18 cellular contexts compared by ENCODE assay signal in the genomic region with DNA sequence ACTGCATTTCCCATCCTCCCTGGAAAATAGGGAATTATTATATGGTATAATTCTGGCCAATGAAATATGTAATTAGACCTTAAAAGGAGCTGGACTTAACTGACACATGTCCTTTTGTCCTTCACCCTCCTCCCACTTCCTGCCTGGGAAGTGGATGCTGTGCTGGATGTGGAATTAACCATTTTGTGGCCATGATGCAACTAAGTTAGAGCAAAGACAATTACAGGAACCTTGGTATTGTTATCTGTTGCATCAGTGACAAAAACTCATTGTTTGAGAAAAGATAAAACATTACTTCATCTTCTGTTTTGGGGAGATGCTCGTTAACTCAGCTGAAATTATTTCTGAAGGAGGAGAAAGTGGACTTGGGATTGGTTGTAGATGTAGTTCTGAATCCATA.
DNase-seq lines count a peak whose midpoint lies in the region; ATAC-seq, FAIRE-seq and TF ChIP-seq lines count a peak whose summit lies in the region.
"Had no signal": no experiment of that assay in that cellular context is flagged by ENCODE, and none has a peak within 500 bp of the region (broad histone marks: within the 10 kb centered on the region; RNA-seq: fewer than 3 reads in every experiment).

No MANE protein-coding gene starts in this region.

- no TSS peak for BruUV-seq in K562 (replicated peaks; lab: Mats Ljungman, UMichigan)

- H2AFZ ChIP-seq in K562 (ENCODE audit: low read depth, low read length) = no peak overlapping the region

- H3K4me3 ChIP-seq in HUES48 (ENCODE audit: low read depth, low read length) (no peak overlapping the region), K562 (no peak overlapping the region), iPS-20b (ENCODE audit: low read length) (no peak overlapping the region), HAP-1 (no peak overlapping the region)

- TF ChIP-seq CTCF in D721Med (IDR thresholded peaks at IDR 0.05; ENCODE audit: insufficient read depth, missing control alignments) (no peak), K562 (IDR thresholded peaks at IDR 0.05 in 2 of 3, conservative IDR thresholded peaks at IDR 0.05 in 1 of 3; ENCODE audit: insufficient read depth in 2 of 3, low read depth in 1 of 3, low read length in 3 of 3) (no peak)

- H3K36me3 ChIP-seq in HUES48 (ENCODE audit: control insufficient read depth, insufficient read depth, low read length) = no peaks in the 10 kb centered on the region
- no peaks in the 10 kb centered on the region for H3K36me3 ChIP-seq in K562 (ENCODE audit: control insufficient read depth, insufficient read depth, low read length)
- H3K36me3 ChIP-seq in iPS-20b (ENCODE audit: insufficient read depth, low read depth, low read length) = no peaks in the 10 kb centered on the region
- no peaks in the 10 kb centered on the region for H3K36me3 ChIP-seq in HAP-1 (replicated peaks)

- H3K9me3 Mint-ChIP-seq in T-cell = no peaks in the 10 kb centered on the region
- H3K9me3 Mint-ChIP-seq in naive thymus-derived CD8-positive, alpha-beta T cell = no peaks in the 10 kb centered on the region

- WGBS in K562 (ENCODE audit: insufficient coverage, low coverage, missing lambda C conversion rate) = 42% methylated on average over 1 of the region's 1 CpG

- H3K27me3 ChIP-seq in HUES48 (ENCODE audit: control insufficient read depth, insufficient read depth, low read length) = no peaks in the 10 kb centered on the region
- H3K27me3 ChIP-seq in K562 (ENCODE audit: control insufficient read depth in 2 of 2, insufficient read depth in 2 of 2, low read length in 2 of 2) = no peaks in the 10 kb centered on the region
- H3K27me3 ChIP-seq in iPS-20b (ENCODE audit: insufficient read depth, low read length) = no peaks in the 10 kb centered on the region
- H3K27me3 ChIP-seq in HAP-1 (ENCODE audit: low read depth) = no peaks in the 10 kb centered on the region

- no peaks in the 10 kb centered on the region for H3K79me2 ChIP-seq in K562 (ENCODE audit: control insufficient read depth, insufficient read depth, low read length)

- no peaks in the 10 kb centered on the region for H3K27me3 Mint-ChIP-seq in T-cell
- no peaks in the 10 kb centered on the region for H3K27me3 Mint-ChIP-seq in naive thymus-derived CD8-positive, alpha-beta T cell
- H3K27me3 Mint-ChIP-seq: CD4-positive, CD25-positive, alpha-beta regulatory T cell had no signal

- TF ChIP-seq EP300 in K562 (IDR thresholded peaks at IDR 0.05; ENCODE audit: low read length) = no peak

- peaks cover 16% of the 10 kb centered on the region for H3K4me1 ChIP-seq in HUES48 (ENCODE audit: control insufficient read depth, insufficient read depth, low read length)
- H3K4me1 ChIP-seq in K562 (replicated peaks in 1 of 2; ENCODE audit: control insufficient read depth in 2 of 2, insufficient read depth in 2 of 2, low read length in 2 of 2) = no peaks in the 10 kb centered on the region
- H3K4me1 ChIP-seq in iPS-20b (ENCODE audit: insufficient read depth, low read length) = peaks cover 15% of the 10 kb centered on the region; the same call in 1 of the 2 replicates
- no peaks in the 10 kb centered on the region for H3K4me1 ChIP-seq in HAP-1

- no peak for ATAC-seq in K562
- ATAC-seq in T-cell (replicated peaks in 1 of 4) = no peak
- no peak for ATAC-seq in naive thymus-derived CD8-positive, alpha-beta T cell

- H3K4me3 Mint-ChIP-seq in T-cell = no peak overlapping the region
- H3K4me3 Mint-ChIP-seq in naive thymus-derived CD8-positive, alpha-beta T cell = no peak overlapping the region
- H3K4me3 Mint-ChIP-seq: CD4-positive, CD25-positive, alpha-beta regulatory T cell had no signal

- DNase-seq in D721Med (ENCODE audit: insufficient read length, low spot score) (no peak), K562 (ENCODE audit: extremely low read depth in 1 of 4, low spot score in 3 of 4) (no peak), T-cell (no peak), NCI-H510A treated with DMSO at 0.1 percent for 48 hours (lab: John Stamatoyannopoulos, UW) (no peak), HAP-1 (ENCODE audit: low spot score in 2 of 2) (no peak)
- no peak for DNase-seq in naive thymus-derived CD8-positive, alpha-beta T cell
- DNase-seq: AML-193; CD4-positive, CD25-positive, alpha-beta regulatory T cell; H7; KBM-7; NCI-H1048; NCI-H146; NCI-H2081 treated with DMSO at 0.1 percent for 48 hours; NCI-H345; NCI-H748 treated with DMSO at 0.1 percent for 48 hours; Right ventricle myocardium superior had no signal

- no peaks in the 10 kb centered on the region for H4K20me1 ChIP-seq in K562 (replicated peaks; ENCODE audit: control insufficient read depth, insufficient read depth, low read length)

- peak; percentile 97 for FAIRE-seq in D721Med (lab: Jason Lieb, UNC)
- no peak for FAIRE-seq in K562 (lab: Jason Lieb, UNC)

- in situ Hi-C loops in K562 (cut with MboI) (no loop called here), HAP-1 (cut with MboI; ENCODE audit: low sequenced_read_pairs) (no loop called here)

- no peak overlapping the region for H3K27ac Mint-ChIP-seq in T-cell
- H3K27ac Mint-ChIP-seq in naive thymus-derived CD8-positive, alpha-beta T cell = no peak overlapping the region

- H3K4me1 Mint-ChIP-seq in T-cell = peaks cover 4 to 9% (median 6%) of the 10 kb centered on the region in 3 donors
- H3K4me1 Mint-ChIP-seq in naive thymus-derived CD8-positive, alpha-beta T cell = peaks cover 3 to 13% (median 8%) of the 10 kb centered on the region in 4 donors

- H3K36me3 Mint-ChIP-seq in T-cell = peaks cover 23% of the 10 kb centered on the region
- H3K36me3 Mint-ChIP-seq in naive thymus-derived CD8-positive, alpha-beta T cell = peaks cover under 1 to 18% (median 16%) of the 10 kb centered on the region in 3 donors

- no peak overlapping the region for H3K4me2 ChIP-seq in K562 (ENCODE audit: insufficient read depth, low read length)

- TF ChIP-seq POLR2A in K562 (conservative IDR thresholded peaks at IDR 0.05) = no peak

- intact Hi-C loops in K562 (cut with micrococcal nuclease) = no loop called here

- TF ChIP-seq RAD21 in K562 (CRISPR knock-in tag; conservative IDR thresholded peaks at IDR 0.05 in 1 of 2, IDR thresholded peaks at IDR 0.05 in 1 of 2) = no peak

- no peak overlapping the region for H3K27ac ChIP-seq in HUES48 (ENCODE audit: low read depth, low read length)
- H3K27ac ChIP-seq in K562 (ENCODE audit: extremely low read depth, low read depth, low read length) = no peak overlapping the region
- H3K27ac ChIP-seq in iPS-20b (ENCODE audit: low read length) = peak overlapping the region; percentile 45

- H3K9me3 ChIP-seq in HUES48 (ENCODE audit: control insufficient read depth, insufficient read depth, low read length) (no peaks in the 10 kb centered on the region), K562 (replicated peaks; ENCODE audit: control insufficient read depth, insufficient read depth, low read depth, low read length) (no peaks in the 10 kb centered on the region), iPS-20b (ENCODE audit: insufficient read depth, low read depth, low read length) (no peaks in the 10 kb centered on the region), HAP-1 (no peaks in the 10 kb centered on the region)

- CTCF ChIA-PET in K562 (lab: Yijun Ruan, JAX; ENCODE audit: low intra/inter-chr PET ratio) = no interaction called here
- CTCF ChIA-PET in T-cell (lab: Charles Lee) = interaction anchor here in 1 of 2 donors (0.5 kb wide), 1 partner anchor 101 kb away, joined by 4 read pairs; no protein-coding TSS in a partner anchor

- H3K9me1 ChIP-seq in K562 (ENCODE audit: control insufficient read depth, insufficient read depth, low read length) = no peaks in the 10 kb centered on the region

- POLR2A ChIA-PET in K562 (lab: Yijun Ruan, JAX) (no interaction called here), T-cell (lab: Charles Lee) (no interaction called here)
- POLR2A ChIA-PET in naive thymus-derived CD8-positive, alpha-beta T cell (lab: Charles Lee) = no interaction called here

- peak overlapping the region; percentile 22; the same call in 1 of the 2 replicates for H3K9ac ChIP-seq in HUES48 (ENCODE audit: low read depth, low read length)
- H3K9ac ChIP-seq in K562 (ENCODE audit: insufficient read depth in 1 of 2, low read depth in 2 of 2, low read length in 2 of 2) = no peak overlapping the region
- peak overlapping the region; percentile 8; the same call in 1 of the 2 replicates for H3K9ac ChIP-seq in iPS-20b (ENCODE audit: low read depth, low read length)

TF ChIP-seq in K562, 482 proteins besides CTCF, POLR2A, EP300 and RAD21:
- no peak for TF ChIP-seq CEBPG (CRISPR knock-in tag; IDR thresholded peaks at IDR 0.05)
- peak in 1 of 2 experiments; percentile 85; a peak in 2 of 4 replicates for TF ChIP-seq CEBPG (tag; conservative IDR thresholded peaks at IDR 0.05 in 1 of 2, IDR thresholded peaks at IDR 0.05 in 1 of 2)
- 0 out of 2 replicates have a peak, but pooled peaks have one; percentile 46 for TF ChIP-seq SOX6 (IDR thresholded peaks at IDR 0.05)
- TF ChIP-seq, protein P1, sequence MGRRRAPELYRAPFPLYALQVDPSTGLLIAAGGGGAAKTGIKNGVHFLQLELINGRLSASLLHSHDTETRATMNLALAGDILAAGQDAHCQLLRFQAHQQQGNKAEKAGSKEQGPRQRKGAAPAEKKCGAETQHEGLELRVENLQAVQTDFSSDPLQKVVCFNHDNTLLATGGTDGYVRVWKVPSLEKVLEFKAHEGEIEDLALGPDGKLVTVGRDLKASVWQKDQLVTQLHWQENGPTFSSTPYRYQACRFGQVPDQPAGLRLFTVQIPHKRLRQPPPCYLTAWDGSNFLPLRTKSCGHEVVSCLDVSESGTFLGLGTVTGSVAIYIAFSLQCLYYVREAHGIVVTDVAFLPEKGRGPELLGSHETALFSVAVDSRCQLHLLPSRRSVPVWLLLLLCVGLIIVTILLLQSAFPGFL (CRISPR knock-in tag; IDR thresholded peaks at IDR 0.05) = no peak
- TF ChIP-seq, protein P2, sequence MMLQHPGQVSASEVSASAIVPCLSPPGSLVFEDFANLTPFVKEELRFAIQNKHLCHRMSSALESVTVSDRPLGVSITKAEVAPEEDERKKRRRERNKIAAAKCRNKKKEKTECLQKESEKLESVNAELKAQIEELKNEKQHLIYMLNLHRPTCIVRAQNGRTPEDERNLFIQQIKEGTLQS (IDR thresholded peaks at IDR 0.05) = no peak
- TF ChIP-seq, protein P2 (CRISPR knock-in tag; conservative IDR thresholded peaks at IDR 0.05) = no peak
TF ChIP-seq in K562: peak in this region for 2.

Comparison
In these comparisons a context has a peak if more than half of its experiments do, and no peak if none do; other contexts are left out.
1. H3K9ac ChIP-seq: peak in HUES48 (single experiment) and iPS-20b (single experiment); none in K562 (0 of 2).